Comparison of ENCODE assay signal across 12 cellular contexts in the genomic region with DNA sequence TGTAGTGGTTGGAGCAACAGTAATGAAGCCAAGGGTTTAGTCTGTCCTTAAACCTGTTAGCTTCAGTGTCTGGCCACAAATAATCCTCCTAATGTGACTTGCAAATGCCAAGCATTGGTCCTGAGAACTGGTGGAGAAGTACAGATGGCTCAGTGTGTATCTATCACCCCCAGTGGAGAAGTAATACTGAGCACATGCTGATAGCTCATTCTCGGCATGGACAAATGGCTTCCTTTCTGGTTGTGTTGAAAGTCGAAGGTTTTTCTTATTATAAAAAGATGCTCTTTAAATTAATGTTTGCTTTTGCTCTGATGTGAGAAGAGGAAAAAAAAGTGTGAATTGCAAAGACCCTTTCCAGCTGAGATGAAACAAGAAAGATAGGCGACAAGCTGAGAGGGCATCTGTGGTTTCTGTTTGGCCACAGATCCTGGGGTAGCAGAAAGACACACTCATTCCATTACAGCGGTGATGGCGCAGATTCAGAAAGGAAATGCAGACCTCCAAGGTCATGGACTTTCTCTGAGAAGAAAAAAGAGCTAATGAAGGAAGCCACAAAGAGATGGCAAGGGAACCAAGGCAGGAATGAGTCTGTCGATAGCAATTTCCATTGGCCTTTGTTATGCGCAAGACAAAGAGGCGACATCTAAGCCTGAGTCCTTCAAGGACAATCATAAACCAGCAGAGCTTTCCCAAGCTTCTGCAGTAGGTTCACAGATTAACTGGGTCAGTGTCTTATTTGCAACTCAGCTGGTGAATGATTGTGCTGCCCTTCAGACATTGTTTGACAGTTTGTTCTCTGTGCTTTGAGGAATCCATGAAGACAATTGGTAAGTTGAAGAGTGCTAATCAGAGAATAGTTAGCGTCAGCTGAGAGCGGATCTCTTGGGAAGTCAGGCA.
DNase-seq lines count a peak whose midpoint lies in the region; ATAC-seq, FAIRE-seq and TF ChIP-seq lines count a peak whose summit lies in the region.
"Had no signal": no experiment of that assay in that cellular context is flagged by ENCODE, and none has a peak within 500 bp of the region (broad histone marks: within the 10 kb centered on the region; RNA-seq: fewer than 3 reads in every experiment).

No MANE protein-coding gene starts in this region.

- H3K4me3 ChIP-seq in Loucy (ENCODE audit: low read length, poor library complexity, severe bottlenecking) (no peak overlapping the region), astrocyte (ENCODE audit: insufficient read depth, low read depth, low read length) (no peak overlapping the region)

- H3K9ac ChIP-seq in Loucy (ENCODE audit: low read depth, low read length, poor library complexity, severe bottlenecking) (no peak overlapping the region), astrocyte (ENCODE audit: low read length) (no peak overlapping the region)

- no peaks in the 10 kb centered on the region for H3K9me2 ChIP-seq in Loucy (replicated peaks; ENCODE audit: low read depth, low read length)

- peaks cover 12% of the 10 kb centered on the region for H3K4me1 Mint-ChIP-seq in activated CD4-positive, alpha-beta T cell treated with anti-CD3 and anti-CD28 coated beads for 36 hours
- peaks cover 8% of the 10 kb centered on the region for H3K4me1 Mint-ChIP-seq in astrocyte (ENCODE audit: low read depth, unreplicated experiment)

- H2AFZ ChIP-seq in Loucy (ENCODE audit: low read length) (peak overlapping the region; percentile 65; the same call in 1 of the 2 replicates), astrocyte (ENCODE audit: low read depth, low read length) (peak overlapping the region; percentile 47)

- no peak for FAIRE-seq in astrocyte (lab: Jason Lieb, UNC)
- FAIRE-seq: A204.1 had no signal

- CTCF ChIA-PET in activated CD4-positive, alpha-beta T cell treated with anti-CD3 and anti-CD28 coated beads for 36 hours (lab: Charles Lee), result interaction anchor here (0.6 kb wide), 1 partner anchor 677 kb away, joined by 3 read pairs; no protein-coding TSS in a partner anchor

- no peaks in the 10 kb centered on the region for H3K36me3 ChIP-seq in Loucy (ENCODE audit: insufficient read depth, low read length)
- H3K36me3 ChIP-seq in astrocyte (ENCODE audit: insufficient read depth, low read length), result no peaks in the 10 kb centered on the region

- H3K9me3 Mint-ChIP-seq in activated CD4-positive, alpha-beta T cell treated with anti-CD3 and anti-CD28 coated beads for 36 hours (ENCODE audit: low read depth), result peaks cover 7% of the 10 kb centered on the region
- H3K9me3 Mint-ChIP-seq in astrocyte (ENCODE audit: unreplicated experiment), result peaks cover 18% of the 10 kb centered on the region

- H3F3A ChIP-seq in Loucy (ENCODE audit: low read depth), result no peaks in the 10 kb centered on the region

- intact Hi-C loops in activated CD4-positive, alpha-beta T cell treated with anti-CD3 and anti-CD28 coated beads for 36 hours (cut with DNase I, micrococcal nuclease), result no loop called here

- peaks cover 34% of the 10 kb centered on the region for H3K27me3 Mint-ChIP-seq in activated CD4-positive, alpha-beta T cell treated with anti-CD3 and anti-CD28 coated beads for 36 hours
- no peaks in the 10 kb centered on the region for H3K27me3 Mint-ChIP-seq in astrocyte (ENCODE audit: low read depth, unreplicated experiment)

- DNase-seq in activated CD4-positive, alpha-beta T cell treated with anti-CD3 and anti-CD28 coated beads for 36 hours, result peak; percentile 37
- DNase-seq in activated CD4-positive, alpha-beta T cell treated with anti-CD3 and anti-CD28 coated beads for 4 hours, result no peak
- DNase-seq in astrocyte (ENCODE audit: low read depth) (peak; percentile 63), NCI-H510A treated with DMSO at 0.1 percent for 48 hours (lab: John Stamatoyannopoulos, UW) (no peak), GM19240 (ENCODE audit: insufficient read length, low spot score) (no peak), SHP77 treated with DMSO at 0.1 percent for 48 hours (lab: John Stamatoyannopoulos, UW) (no peak)
- DNase-seq in stimulated activated CD8-positive, alpha-beta memory T cell treated with anti-CD3 and anti-CD28 coated beads, Interleukin-15, amount 100 ng/mL, for 48 hours (ENCODE audit: low read depth in 2 of 2), result peak; percentile 21 to 33
- DNase-seq: DMS 273 treated with DMSO at 0.1 percent for 48 hours; stimulated activated CD4-positive, alpha-beta T cell treated with anti-CD3 and anti-CD28 coated beads, Interleukin-4, amount 100 ng/mL, for 24 hours; substantia nigra had no signal

- POLR2A ChIA-PET in activated CD4-positive, alpha-beta T cell treated with anti-CD3 and anti-CD28 coated beads for 36 hours (lab: Charles Lee), result no interaction called here

- TF ChIP-seq CTCF in Loucy (conservative IDR thresholded peaks at IDR 0.05; ENCODE audit: low read length) (peak; percentile 41), astrocyte (IDR thresholded peaks at IDR 0.05; ENCODE audit: insufficient read depth, low read depth, low read length) (no peak)

- H3K27ac ChIP-seq in astrocyte (ENCODE audit: low read depth, low read length), result no peak overlapping the region

- H3K9me3 ChIP-seq in Loucy (ENCODE audit: insufficient read depth, low read depth, low read length) (no peaks in the 10 kb centered on the region), astrocyte (ENCODE audit: insufficient read depth, low read depth, low read length) (peaks cover 11% of the 10 kb centered on the region)

- H3K4me3 Mint-ChIP-seq in activated CD4-positive, alpha-beta T cell treated with anti-CD3 and anti-CD28 coated beads for 36 hours, result no peak overlapping the region
- no peak overlapping the region for H3K4me3 Mint-ChIP-seq in astrocyte (ENCODE audit: unreplicated experiment)

- peaks cover 10% of the 10 kb centered on the region for H3K4me1 ChIP-seq in Loucy (ENCODE audit: insufficient read depth, low read length, poor library complexity, severe bottlenecking)
- H3K4me1 ChIP-seq in astrocyte (ENCODE audit: insufficient read depth, low read length), result peaks cover 5% of the 10 kb centered on the region

- H3K4me2 ChIP-seq in Loucy (ENCODE audit: low read depth, low read length, poor library complexity, severe bottlenecking) (peak overlapping the region; percentile 29), astrocyte (ENCODE audit: low read length) (peak overlapping the region; percentile 60)

- H3K79me2 ChIP-seq in Loucy (ENCODE audit: insufficient read depth, low read length) (no peaks in the 10 kb centered on the region), astrocyte (ENCODE audit: insufficient read depth, low read length) (no peaks in the 10 kb centered on the region)

- H4K20me1 ChIP-seq in Loucy (ENCODE audit: insufficient read depth, low read length, poor library complexity, severe bottlenecking) (no peaks in the 10 kb centered on the region), astrocyte (ENCODE audit: insufficient read depth, low read length) (no peaks in the 10 kb centered on the region)

- H3K27me3 ChIP-seq in Loucy (ENCODE audit: insufficient read depth, low read length, poor library complexity, severe bottlenecking), result no peaks in the 10 kb centered on the region
- H3K27me3 ChIP-seq in astrocyte (ENCODE audit: insufficient read depth, low read length), result no peaks in the 10 kb centered on the region

- ATAC-seq in activated CD4-positive, alpha-beta T cell treated with anti-CD3 and anti-CD28 coated beads for 36 hours, result peak; percentile 60

- H3K27ac Mint-ChIP-seq in activated CD4-positive, alpha-beta T cell treated with anti-CD3 and anti-CD28 coated beads for 36 hours, result no peak overlapping the region
- H3K27ac Mint-ChIP-seq in astrocyte (ENCODE audit: unreplicated experiment), result no peak overlapping the region

- H3K36me3 Mint-ChIP-seq in activated CD4-positive, alpha-beta T cell treated with anti-CD3 and anti-CD28 coated beads for 36 hours (ENCODE audit: low read depth), result no peaks in the 10 kb centered on the region
- peaks cover 3% of the 10 kb centered on the region for H3K36me3 Mint-ChIP-seq in astrocyte (ENCODE audit: low read depth, unreplicated experiment)

Comparison
In these comparisons a context has a peak if more than half of its experiments do, and no peak if none do; other contexts are left out.
1. DNase-seq: peak in activated CD4-positive, alpha-beta T cell treated with anti-CD3 and anti-CD28 coated beads for 36 hours (single experiment), astrocyte (single experiment) and stimulated activated CD8-positive, alpha-beta memory T cell treated with anti-CD3 and anti-CD28 coated beads, Interleukin-15, amount 100 ng/mL, for 48 hours (2 of 2); none in activated CD4-positive, alpha-beta T cell treated with anti-CD3 and anti-CD28 coated beads for 4 hours (0 of 2), NCI-H510A treated with DMSO at 0.1 percent for 48 hours (single experiment), GM19240 (single experiment) and SHP77 treated with DMSO at 0.1 percent for 48 hours (single experiment).